Comparison of ENCODE assay signal across 24 cellular contexts in genomic region chr5:112059601-112060135, GRCh38.
"Had no signal": no experiment of that assay in that cellular context is flagged by ENCODE, and none has a peak within 500 bp of the region (broad histone marks: within the 10 kb centered on the region; RNA-seq: fewer than 3 reads in every experiment).

No MANE protein-coding gene starts in this region.

- H3K27me3 ChIP-seq: gastroesophageal sphincter, upper lobe of left lung had no signal

- H3K36me3 ChIP-seq: gastroesophageal sphincter, thoracic aorta, upper lobe of left lung had no signal

- H3K9ac ChIP-seq: parathyroid adenoma had no signal

- H2AFZ ChIP-seq: parathyroid adenoma had no signal

- H3K27me3 Mint-ChIP-seq: activated CD4-positive, alpha-beta memory T cell treated with anti-CD3 and anti-CD28 coated beads, Interleukin-2, amount 10 ng/mL, durations not matched to agents 7 days and 5 days; activated T-helper 17 cell treated with anti-CD3 and anti-CD28 coated beads, Interleukin-2, amount 50 U/mL, for 72 hours had no signal

- H3K36me3 Mint-ChIP-seq: activated CD8-positive, alpha-beta memory T cell treated with anti-CD3 and anti-CD28 coated beads, Interleukin-2, amount 10 ng/mL, durations not matched to agents 7 days and 5 days; activated naive CD8-positive, alpha-beta T cell treated with anti-CD3 and anti-CD28 coated beads for 36 hours; brain; naive thymus-derived CD4-positive, alpha-beta T cell; stimulated activated effector memory CD8-positive, alpha-beta T cell treated with anti-CD3 and anti-CD28 coated beads, Interleukin-12 subunit alpha, Interleukin-12 subunit beta, amount 100 ng/mL, for 72 hours had no signal

- DNase-seq: activated CD4-positive, alpha-beta memory T cell treated with anti-CD3 and anti-CD28 coated beads, Interleukin-2, amount 10 ng/mL, durations not matched to agents 7 days and 5 days; activated CD4-positive, alpha-beta T cell treated with anti-CD3 and anti-CD28 coated beads for 48 hours; activated CD8-positive, alpha-beta memory T cell treated with anti-CD3 and anti-CD28 coated beads, Interleukin-2, amount 10 ng/mL, durations not matched to agents 7 days and 5 days; activated naive CD4-positive, alpha-beta T cell; activated naive CD8-positive, alpha-beta T cell treated with anti-CD3 and anti-CD28 coated beads for 36 hours; activated T-cell treated with anti-CD3 and anti-CD28 coated beads, Interleukin-2, amount 50 U/mL, for 1 hour; amygdala; central memory CD4-positive, alpha-beta T cell; erythroblast; mesenchymal stem cell; mucosa of descending colon; naive thymus-derived CD4-positive, alpha-beta T cell; stimulated activated CD4-positive, alpha-beta T cell treated with anti-CD3 and anti-CD28 coated beads, Interleukin-4, amount 100 ng/mL, for 24 hours; T-helper 2 cell; upper lobe of left lung had no signal

- H3K79me2 ChIP-seq: parathyroid adenoma had no signal

- H3K4me3 Mint-ChIP-seq: activated CD4-positive, alpha-beta memory T cell treated with anti-CD3 and anti-CD28 coated beads, Interleukin-2, amount 10 ng/mL, durations not matched to agents 7 days and 5 days; activated CD8-positive, alpha-beta memory T cell treated with anti-CD3 and anti-CD28 coated beads, Interleukin-2, amount 10 ng/mL, durations not matched to agents 7 days and 5 days; activated naive CD8-positive, alpha-beta T cell treated with anti-CD3 and anti-CD28 coated beads for 36 hours; activated T-helper 17 cell treated with anti-CD3 and anti-CD28 coated beads, Interleukin-2, amount 50 U/mL, for 72 hours; brain; naive thymus-derived CD4-positive, alpha-beta T cell; stimulated activated effector memory CD8-positive, alpha-beta T cell treated with anti-CD3 and anti-CD28 coated beads, Interleukin-12 subunit alpha, Interleukin-12 subunit beta, amount 100 ng/mL, for 72 hours; WTC11 had no signal

- H3K9me3 Mint-ChIP-seq: activated CD4-positive, alpha-beta memory T cell treated with anti-CD3 and anti-CD28 coated beads, Interleukin-2, amount 10 ng/mL, durations not matched to agents 7 days and 5 days; activated T-helper 17 cell treated with anti-CD3 and anti-CD28 coated beads, Interleukin-2, amount 50 U/mL, for 72 hours had no signal

- H3K9me3 ChIP-seq: thoracic aorta had no signal

- ATAC-seq: activated CD8-positive, alpha-beta memory T cell treated with anti-CD3 and anti-CD28 coated beads, Interleukin-2, amount 10 ng/mL, durations not matched to agents 7 days and 5 days; activated T-helper 17 cell treated with anti-CD3 and anti-CD28 coated beads, Interleukin-2, amount 50 U/mL, for 72 hours; gastroesophageal sphincter; mucosa of descending colon; naive thymus-derived CD4-positive, alpha-beta T cell; sciatic nerve; stimulated activated effector memory CD8-positive, alpha-beta T cell treated with anti-CD3 and anti-CD28 coated beads, Interleukin-12 subunit alpha, Interleukin-12 subunit beta, amount 100 ng/mL, for 72 hours had no signal

- H3K4me3 ChIP-seq: coronary artery, gastroesophageal sphincter, mucosa of descending colon, thoracic aorta, upper lobe of left lung had no signal

- H3K27ac Mint-ChIP-seq: activated CD4-positive, alpha-beta memory T cell treated with anti-CD3 and anti-CD28 coated beads, Interleukin-2, amount 10 ng/mL, durations not matched to agents 7 days and 5 days; activated CD8-positive, alpha-beta memory T cell treated with anti-CD3 and anti-CD28 coated beads, Interleukin-2, amount 10 ng/mL, durations not matched to agents 7 days and 5 days; activated naive CD8-positive, alpha-beta T cell treated with anti-CD3 and anti-CD28 coated beads for 36 hours; activated T-helper 17 cell treated with anti-CD3 and anti-CD28 coated beads, Interleukin-2, amount 50 U/mL, for 72 hours; naive thymus-derived CD4-positive, alpha-beta T cell; stimulated activated effector memory CD8-positive, alpha-beta T cell treated with anti-CD3 and anti-CD28 coated beads, Interleukin-12 subunit alpha, Interleukin-12 subunit beta, amount 100 ng/mL, for 72 hours; WTC11 had no signal

- H3K4me1 Mint-ChIP-seq: activated CD4-positive, alpha-beta memory T cell treated with anti-CD3 and anti-CD28 coated beads, Interleukin-2, amount 10 ng/mL, durations not matched to agents 7 days and 5 days; activated CD8-positive, alpha-beta memory T cell treated with anti-CD3 and anti-CD28 coated beads, Interleukin-2, amount 10 ng/mL, durations not matched to agents 7 days and 5 days; activated naive CD8-positive, alpha-beta T cell treated with anti-CD3 and anti-CD28 coated beads for 36 hours; activated T-helper 17 cell treated with anti-CD3 and anti-CD28 coated beads, Interleukin-2, amount 50 U/mL, for 72 hours; brain; naive thymus-derived CD4-positive, alpha-beta T cell; stimulated activated effector memory CD8-positive, alpha-beta T cell treated with anti-CD3 and anti-CD28 coated beads, Interleukin-12 subunit alpha, Interleukin-12 subunit beta, amount 100 ng/mL, for 72 hours; WTC11 had no signal

- H3K4me1 ChIP-seq: gastroesophageal sphincter, parathyroid adenoma, upper lobe of left lung had no signal
